In genomic region chr6:152293404-152293803, GRCh38 we compare ENCODE assay signal across 14 cellular contexts.
DNase-seq lines count a peak whose midpoint lies in the region; ATAC-seq and TF ChIP-seq lines count a peak whose summit lies in the region.
"Had no signal": no experiment of that assay in that cellular context is flagged by ENCODE, and none has a peak within 500 bp of the region (broad histone marks: within the 10 kb centered on the region; RNA-seq: fewer than 3 reads in every experiment).

No MANE protein-coding gene starts in this region.

- intact Hi-C loops in thyroid gland (cut with DNase I) = no loop called here

- peak overlapping the region in 1 of 3 donors; percentile 34 for H3K27ac ChIP-seq in thyroid gland
- H3K27ac ChIP-seq in hepatocyte = no peak overlapping the region
- H3K27ac ChIP-seq: neural progenitor cell, sigmoid colon had no signal

- H3K4me2 ChIP-seq in hepatocyte = no peak overlapping the region
- H3K4me2 ChIP-seq: neural progenitor cell had no signal

- TF ChIP-seq POLR2A in thyroid gland (IDR thresholded peaks at IDR 0.05) = no peak

- peak; percentile 39 for DNase-seq in NCI-H748 (lab: John Stamatoyannopoulos, UW; ENCODE audit: unreplicated experiment)
- no peak for DNase-seq in NCI-H748 treated with DMSO at 0.1 percent for 48 hours (lab: John Stamatoyannopoulos, UW)
- DNase-seq in NCI-H510A treated with DMSO at 0.1 percent for 48 hours (lab: John Stamatoyannopoulos, UW) = peak; percentile 79
- DNase-seq in dermis blood vessel endothelial cell = peak; percentile 22
- DNase-seq in thyroid gland = peak; percentile 62 to 72
- no peak for DNase-seq in H7
- no peak for DNase-seq in hepatocyte (ENCODE audit: low spot score)
- DNase-seq: ACHN; COR-L47; sigmoid colon; stimulated activated CD4-positive, alpha-beta T cell treated with anti-CD3 and anti-CD28 coated beads, Interleukin-4, amount 100 ng/mL, for 4 hours had no signal

- H3K4me1 ChIP-seq in thyroid gland (peaks cover 15 to 20% of the 10 kb centered on the region in 2 donors), hepatocyte (ENCODE audit: insufficient read depth) (no peaks in the 10 kb centered on the region)
- H3K4me1 ChIP-seq: neural progenitor cell had no signal

- H3K27me3 ChIP-seq in thyroid gland (no peaks in the 10 kb centered on the region), H7 (ENCODE audit: control insufficient read depth, insufficient read depth, low read length) (no peaks in the 10 kb centered on the region), hepatocyte (no peaks in the 10 kb centered on the region)
- H3K27me3 ChIP-seq: neural progenitor cell, sigmoid colon had no signal

- no peaks in the 10 kb centered on the region for H4K20me1 ChIP-seq in hepatocyte (ENCODE audit: insufficient read depth, poor library complexity, severe bottlenecking)

- WGBS in thyroid gland, 2 donors = 79 to 85% methylated on average over 3 of the region's 3 CpGs
- 89% methylated on average over 3 of the region's 3 CpGs for WGBS in hepatocyte (ENCODE audit: low lambda C conversion rate, missing lambda C conversion rate)

- H3K9me3 ChIP-seq in thyroid gland = no peaks in the 10 kb centered on the region
- H3K9me3 ChIP-seq in hepatocyte (ENCODE audit: low read depth) = no peaks in the 10 kb centered on the region
- H3K9me3 ChIP-seq: sigmoid colon had no signal

- TF ChIP-seq CTCF in thyroid gland (IDR thresholded peaks at IDR 0.05) (no peak), hepatocyte (IDR thresholded peaks at IDR 0.05; ENCODE audit: poor library complexity) (no peak)

- no peaks in the 10 kb centered on the region for H3K79me2 ChIP-seq in hepatocyte

- H3K36me3 ChIP-seq in thyroid gland = peaks cover 42 to 45% of the 10 kb centered on the region in 2 donors
- no peaks in the 10 kb centered on the region for H3K36me3 ChIP-seq in H7 (replicated peaks; ENCODE audit: control insufficient read depth, insufficient read depth, low read length)
- H3K36me3 ChIP-seq in hepatocyte (replicated peaks; ENCODE audit: insufficient read depth, low read depth) = no peaks in the 10 kb centered on the region
- H3K36me3 ChIP-seq: neural progenitor cell had no signal

- H3K4me3 ChIP-seq in thyroid gland (replicated peaks in 1 of 3) = no peak overlapping the region
- H3K4me3 ChIP-seq in H7 (ENCODE audit: insufficient read depth, low read depth, low read length) = no peak overlapping the region
- H3K4me3 ChIP-seq in hepatocyte = no peak overlapping the region
- H3K4me3 ChIP-seq: neural progenitor cell, sigmoid colon had no signal

- H2AFZ ChIP-seq in hepatocyte = no peak overlapping the region
- H2AFZ ChIP-seq: neural progenitor cell had no signal

- no peaks in the 10 kb centered on the region for H3K9me2 ChIP-seq in hepatocyte (replicated peaks; ENCODE audit: insufficient read depth)

- ATAC-seq in GM21381 (IDR thresholded peaks at IDR 0.05; ENCODE audit: unreplicated experiment) = no peak
- ATAC-seq: WTC11 had no signal

Comparison
In these comparisons a context has a peak if more than half of its experiments do, and no peak if none do; other contexts are left out.
1. DNase-seq: peak in NCI-H748 (single experiment), NCI-H510A treated with DMSO at 0.1 percent for 48 hours (single experiment), dermis blood vessel endothelial cell (single experiment) and thyroid gland (2 of 2); none in NCI-H748 treated with DMSO at 0.1 percent for 48 hours (single experiment), H7 (single experiment) and hepatocyte (single experiment).